In the genomic region with DNA sequence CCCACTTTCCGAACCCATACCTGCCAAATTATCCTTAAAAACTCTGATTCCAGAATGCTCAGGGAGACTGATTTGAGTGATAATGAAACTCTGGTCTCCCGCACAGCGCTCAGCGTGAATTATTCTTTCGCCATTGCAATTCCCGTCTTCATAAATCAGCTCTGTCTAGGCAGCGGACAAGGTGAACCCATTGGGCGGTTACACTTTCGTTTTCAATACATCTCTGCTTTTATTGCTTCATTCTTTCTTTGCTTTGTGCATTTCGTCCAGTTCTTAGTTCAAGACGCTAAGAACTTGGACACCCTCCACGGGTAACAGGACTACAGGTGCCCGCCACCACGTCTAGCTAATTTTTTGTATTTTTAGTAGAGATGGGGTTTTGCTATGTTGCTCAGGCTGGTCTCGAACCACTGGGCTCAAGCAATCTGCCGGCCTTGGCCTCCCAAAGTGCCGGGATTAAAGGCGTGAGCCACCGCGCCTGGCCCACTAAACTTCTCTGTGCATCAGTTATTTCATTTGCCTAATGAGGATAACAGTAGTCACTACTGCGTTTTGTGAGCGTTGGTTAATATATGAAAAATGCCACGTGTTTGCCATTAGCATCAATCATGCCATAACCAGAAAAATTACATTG, we compare ENCODE assay signal across 8 cellular contexts. TPM values are rescaled to one million over a fixed set of nuclear protein-coding genes. Genes with fewer than 3 reads are reported as not detected.
DNase-seq lines count a peak whose midpoint lies in the region; ATAC-seq and TF ChIP-seq lines count a peak whose summit lies in the region.

No MANE protein-coding gene starts in this region.

- H3K4me3 Mint-ChIP-seq in activated CD8-positive, alpha-beta T cell treated with anti-CD3 and anti-CD28 coated beads for 36 hours, result peak overlapping the region; percentile 96
- peak overlapping the region; percentile 70 for H3K4me3 Mint-ChIP-seq in glutamatergic neuron (ENCODE audit: unreplicated experiment)

- H3K36me3 ChIP-seq in HAP-1 (replicated peaks) (peaks cover 22% of the 10 kb centered on the region), skeletal muscle tissue (ENCODE audit: control insufficient read depth in 3 of 3, insufficient read depth in 3 of 3, low read length in 3 of 3) (no peaks in the 10 kb centered on the region)

- no peak for ATAC-seq in activated CD8-positive, alpha-beta T cell treated with anti-CD3 and anti-CD28 coated beads for 36 hours

- DNase-seq in HAP-1 (ENCODE audit: low spot score in 2 of 2) (no peak), glutamatergic neuron (no peak), SIG-M5 (lab: John Stamatoyannopoulos, UW) (no peak), SKM-1 (lab: John Stamatoyannopoulos, UW; ENCODE audit: unreplicated experiment) (no peak), hepatic stellate cell (ENCODE audit: low spot score) (no peak), germinal center (ENCODE audit: low spot score) (no peak)
- DNase-seq in activated CD8-positive, alpha-beta T cell treated with anti-CD3 and anti-CD28 coated beads for 36 hours, result no peak

- intact Hi-C loops in activated CD8-positive, alpha-beta T cell treated with anti-CD3 and anti-CD28 coated beads for 36 hours (cut with micrococcal nuclease), result no loop called here

- peaks cover 4% of the 10 kb centered on the region for H3K9me3 Mint-ChIP-seq in activated CD8-positive, alpha-beta T cell treated with anti-CD3 and anti-CD28 coated beads for 36 hours
- H3K9me3 Mint-ChIP-seq in glutamatergic neuron (ENCODE audit: unreplicated experiment), result peaks cover 4% of the 10 kb centered on the region

- CTCF ChIA-PET in activated CD8-positive, alpha-beta T cell treated with anti-CD3 and anti-CD28 coated beads for 36 hours (lab: Charles Lee), result interaction anchor here (1.2 kb wide), 1 partner anchor 204 kb away, joined by 3 read pairs; a partner anchor contains a TSS

- POLR2A ChIA-PET in activated CD8-positive, alpha-beta T cell treated with anti-CD3 and anti-CD28 coated beads for 36 hours (lab: Charles Lee), result interaction anchor here (1.1 to 3.9 kb wide), 2 partner anchors 14 to 29 kb away, joined by 4 to 22 read pairs; no protein-coding TSS in a partner anchor

- no peaks in the 10 kb centered on the region for H3K27me3 Mint-ChIP-seq in activated CD8-positive, alpha-beta T cell treated with anti-CD3 and anti-CD28 coated beads for 36 hours
- H3K27me3 Mint-ChIP-seq in glutamatergic neuron (ENCODE audit: unreplicated experiment), result peaks cover 4% of the 10 kb centered on the region

- H3K27ac Mint-ChIP-seq in activated CD8-positive, alpha-beta T cell treated with anti-CD3 and anti-CD28 coated beads for 36 hours, result peak overlapping the region; percentile 91
- H3K27ac Mint-ChIP-seq in glutamatergic neuron (ENCODE audit: unreplicated experiment), result peak overlapping the region; percentile 43

- no peak for TF ChIP-seq CTCF in activated CD8-positive, alpha-beta T cell treated with anti-CD3 and anti-CD28 coated beads for 36 hours (IDR thresholded peaks at IDR 0.05)
- TF ChIP-seq CTCF in glutamatergic neuron (IDR thresholded peaks at IDR 0.05; ENCODE audit: partially characterized antibody, unreplicated experiment), result no peak

- peak overlapping the region; percentile 93 for H3K4me3 ChIP-seq in HAP-1
- peak overlapping the region; percentile 74 to 78 (median 78) for H3K4me3 ChIP-seq in skeletal muscle tissue (ENCODE audit: low read length in 3 of 3)

- peaks cover 40% of the 10 kb centered on the region for H3K36me3 Mint-ChIP-seq in activated CD8-positive, alpha-beta T cell treated with anti-CD3 and anti-CD28 coated beads for 36 hours (ENCODE audit: low read depth)
- H3K36me3 Mint-ChIP-seq in glutamatergic neuron (ENCODE audit: unreplicated experiment), result no peaks in the 10 kb centered on the region

- peaks cover 24% of the 10 kb centered on the region for H3K4me1 Mint-ChIP-seq in activated CD8-positive, alpha-beta T cell treated with anti-CD3 and anti-CD28 coated beads for 36 hours (ENCODE audit: low read depth)
- H3K4me1 Mint-ChIP-seq in glutamatergic neuron (ENCODE audit: low read depth, unreplicated experiment), result peaks cover 17% of the 10 kb centered on the region

- H3K27ac ChIP-seq in skeletal muscle tissue (ENCODE audit: low read depth, low read length), result peak overlapping the region; percentile 86

- peak overlapping the region; percentile 71 to 86 (median 84) for H3K9ac ChIP-seq in skeletal muscle tissue (ENCODE audit: low read depth in 1 of 3, low read length in 3 of 3)

- H3K9me3 ChIP-seq in HAP-1 (no peaks in the 10 kb centered on the region), skeletal muscle tissue (ENCODE audit: control insufficient read depth in 3 of 3, low read length in 3 of 3) (no peaks in the 10 kb centered on the region)

- in situ Hi-C loops in HAP-1 (cut with MboI; ENCODE audit: low sequenced_read_pairs), result loop anchor here (10.0 kb wide), 1 partner anchor 198 kb away; no protein-coding TSS in a partner anchor

- peaks cover 29% of the 10 kb centered on the region for H3K4me1 ChIP-seq in HAP-1
- peaks cover 22 to 28% (median 22%) of the 10 kb centered on the region in 3 donors for H3K4me1 ChIP-seq in skeletal muscle tissue (ENCODE audit: control insufficient read depth in 3 of 3, insufficient read depth in 3 of 3, low read length in 3 of 3)

- peaks cover 2% of the 10 kb centered on the region; the same call in 1 of the 2 replicates for H3K27me3 ChIP-seq in HAP-1 (ENCODE audit: low read depth)
- H3K27me3 ChIP-seq in skeletal muscle tissue (ENCODE audit: control insufficient read depth in 3 of 3, insufficient read depth in 3 of 3, low read length in 3 of 3), result peaks cover 0 to 4% (median 0%) of the 10 kb centered on the region in 3 donors

RNA-seq across cellular contexts. Expression of a gene that starts 0.9 kb away (rescaled TPM):
- 1,000 to 10,000 TPM; 1,745 to 1,759 TPM for total RNA-seq in activated CD8-positive, alpha-beta T cell treated with anti-CD3 and anti-CD28 coated beads for 36 hours
- total RNA-seq in glutamatergic neuron (ENCODE audit: unreplicated experiment) (263 TPM), skeletal muscle tissue (125 TPM)

RNA-seq across cellular contexts. Expression of a gene that starts 36.3 kb away (rescaled TPM):
- 10 to 100 TPM; 11.3 to 13.4 TPM for total RNA-seq in activated CD8-positive, alpha-beta T cell treated with anti-CD3 and anti-CD28 coated beads for 36 hours
- 30.4 TPM for total RNA-seq in glutamatergic neuron (ENCODE audit: unreplicated experiment)
- total RNA-seq in skeletal muscle tissue, result 16.7 TPM
